Comparison of ENCODE assay signal across 26 cellular contexts in the genomic region with DNA sequence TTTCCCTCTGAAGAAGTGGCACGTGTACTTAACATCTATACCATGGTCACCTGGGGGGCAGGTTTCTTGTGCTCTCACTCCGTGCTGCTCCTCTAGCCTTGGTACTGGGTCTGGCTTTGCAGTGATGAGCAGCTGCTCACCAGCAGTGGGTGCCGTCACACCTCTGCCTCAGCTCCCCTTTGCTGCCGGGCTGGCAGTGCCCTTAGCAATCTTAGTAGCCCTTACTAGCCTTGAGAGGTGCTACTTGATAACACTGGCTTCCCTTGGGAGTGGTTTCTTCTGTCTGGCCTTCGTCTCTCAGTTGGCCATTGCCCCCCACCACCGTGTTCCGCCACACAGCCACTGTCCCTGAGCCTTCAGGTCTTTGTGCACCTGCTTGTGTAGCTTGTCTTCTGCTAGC. TPM values are rescaled to one million over a fixed set of nuclear protein-coding genes. Genes with fewer than 3 reads are reported as not detected.
DNase-seq lines count a peak whose midpoint lies in the region; ATAC-seq and TF ChIP-seq lines count a peak whose summit lies in the region.
"Had no signal": no experiment of that assay in that cellular context is flagged by ENCODE, and none has a peak within 500 bp of the region (broad histone marks: within the 10 kb centered on the region; RNA-seq: fewer than 3 reads in every experiment).

No MANE protein-coding gene starts in this region.

- H3K9ac ChIP-seq in HCT116 (ENCODE audit: low read length) (no peak overlapping the region), neuronal stem cell (ENCODE audit: low read depth, low read length, poor library complexity) (no peak overlapping the region)

- no TSS peak for BruUV-seq in HCT116 (replicated peaks; lab: Mats Ljungman, UMichigan)

- RAD21 ChIA-PET in HCT116 (lab: Charles Lee; ENCODE audit: low non-redundant PET in 1 of 2, low total read pairs in 2 of 2, uncharacterized antibody in 2 of 2, unreplicated experiment in 2 of 2) = no interaction called here

- H3K79me2 ChIP-seq in HCT116 (ENCODE audit: insufficient read depth, low read length) = peaks cover 95% of the 10 kb centered on the region

- H4K20me1 ChIP-seq in HCT116 (ENCODE audit: insufficient read depth) = no peaks in the 10 kb centered on the region; the same call in 1 of the 2 replicates

- H3K9me2 ChIP-seq in HCT116 (ENCODE audit: insufficient read depth) = no peaks in the 10 kb centered on the region

- no peak overlapping the region for H2AK5ac ChIP-seq in neuronal stem cell (ENCODE audit: low read depth, low read length)

- TF ChIP-seq CTCF in HCT116 (IDR thresholded peaks at IDR 0.05 in 2 of 3, conservative IDR thresholded peaks at IDR 0.05 in 1 of 3; ENCODE audit: borderline replicate concordance in 1 of 3, insufficient read depth in 1 of 3, low read depth in 2 of 3, low read length in 2 of 3) = no peak
- TF ChIP-seq CTCF in brain (conservative IDR thresholded peaks at IDR 0.05) = no peak

- peaks cover 10% of the 10 kb centered on the region for H3K79me1 ChIP-seq in neuronal stem cell (ENCODE audit: low read depth, low read length)

- no peaks in the 10 kb centered on the region for H3K27me3 ChIP-seq in HCT116 (ENCODE audit: insufficient read depth, low read length)
- no peaks in the 10 kb centered on the region for H3K27me3 ChIP-seq in neuronal stem cell (ENCODE audit: control insufficient read depth in 3 of 3, insufficient read depth in 3 of 3, low read depth in 1 of 3, low read length in 3 of 3)
- H3K27me3 ChIP-seq: BE2C, body of pancreas, spleen, stomach, vagina had no signal

- H2BK15ac ChIP-seq in neuronal stem cell (ENCODE audit: low read length) = no peak overlapping the region

- TF ChIP-seq RAD21 in HCT116 (IDR thresholded peaks at IDR 0.05; ENCODE audit: low read depth) = no peak

- WGBS in neuronal stem cell (ENCODE audit: extremely low coverage in 2 of 2, insufficient read length in 2 of 2, insufficient replicate concordance in 1 of 2), 2 donors = no CpG with 5 or more reads among the region's 7 CpGs

- H3K9me3 Mint-ChIP-seq in brain = no peaks in the 10 kb centered on the region
- H3K9me3 Mint-ChIP-seq: activated naive CD4-positive, alpha-beta T cell treated with anti-CD3 and anti-CD28 coated beads, Interleukin-2, amount 10 ng/mL, durations not matched to agents 7 days and 5 days; neural crest cell had no signal

- peak overlapping the region; percentile 58 for H2BK12ac ChIP-seq in neuronal stem cell (ENCODE audit: low read length)

- no peak overlapping the region for H3K14ac ChIP-seq in neuronal stem cell (ENCODE audit: low read length)

- CTCF ChIA-PET in HCT116 (lab: Charles Lee) = no interaction called here

- ATAC-seq in HCT116 (peak; percentile 49; the same call in 1 of the 2 replicates), HG02970 (IDR thresholded peaks at IDR 0.05; ENCODE audit: low FRiP score, unreplicated experiment) (no peak)
- ATAC-seq: body of pancreas, Panc1, right cardiac atrium had no signal

- H3K4me1 Mint-ChIP-seq in brain = peaks cover 38% of the 10 kb centered on the region

- H2AFZ ChIP-seq in HCT116 (ENCODE audit: low read depth, low read length, poor library complexity, severe bottlenecking) (no peak overlapping the region), neuronal stem cell (ENCODE audit: low read length) (no peak overlapping the region)

- H3K27ac ChIP-seq in HCT116 (ENCODE audit: low read depth, low read length) (no peak overlapping the region), neuronal stem cell (replicated peaks; ENCODE audit: low read length) (no peak overlapping the region)
- H3K27ac ChIP-seq: body of pancreas, HL-60, spleen, stomach, vagina had no signal

- H3K4me3 ChIP-seq in HCT116 (replicated peaks in 1 of 2; ENCODE audit: low read depth in 1 of 2, low read length in 2 of 2) (no peak overlapping the region), neuronal stem cell (ENCODE audit: low read length in 2 of 2) (no peak overlapping the region)
- H3K4me3 ChIP-seq: body of pancreas, spleen, stomach, vagina had no signal

- TF ChIP-seq POLR2A in HCT116 (IDR thresholded peaks at IDR 0.05; ENCODE audit: borderline replicate concordance, extremely low read depth, insufficient read depth, insufficient read length) = no peak

- intact Hi-C loops in HCT116 (cut with micrococcal nuclease) = no loop called here

- H2BK5ac ChIP-seq in neuronal stem cell (ENCODE audit: low read length) = no peak overlapping the region

- peaks cover 39% of the 10 kb centered on the region for H3K36me3 Mint-ChIP-seq in brain

- H4K8ac ChIP-seq in neuronal stem cell (ENCODE audit: low read depth, low read length) = no peak overlapping the region

- H3K9me3 ChIP-seq in HCT116 (ENCODE audit: control insufficient read depth in 1 of 2, insufficient read depth in 1 of 2, low read depth in 1 of 2, low read length in 2 of 2) = no peaks in the 10 kb centered on the region
- no peaks in the 10 kb centered on the region for H3K9me3 ChIP-seq in neuronal stem cell (replicated peaks in 1 of 2; ENCODE audit: control insufficient read depth in 2 of 2, insufficient read depth in 1 of 2, low read depth in 1 of 2, low read length in 2 of 2)
- H3K9me3 ChIP-seq: BE2C, body of pancreas, spleen, stomach, vagina had no signal

- H3K27ac Mint-ChIP-seq in brain = peak overlapping the region in 3 of 5 experiments; percentile 19 to 90 (median 33)
- H3K27ac Mint-ChIP-seq: activated naive CD4-positive, alpha-beta T cell treated with anti-CD3 and anti-CD28 coated beads, Interleukin-2, amount 10 ng/mL, durations not matched to agents 7 days and 5 days had no signal

- H3K4me2 ChIP-seq in HCT116 (ENCODE audit: low read length) (no peak overlapping the region), neuronal stem cell (ENCODE audit: insufficient read depth, low read length, poor library complexity, severe bottlenecking) (no peak overlapping the region)

- H3K4me3 Mint-ChIP-seq in brain = no peak overlapping the region
- H3K4me3 Mint-ChIP-seq: activated naive CD4-positive, alpha-beta T cell treated with anti-CD3 and anti-CD28 coated beads, Interleukin-2, amount 10 ng/mL, durations not matched to agents 7 days and 5 days; neural crest cell had no signal

- POLR2A ChIA-PET in HCT116 (lab: Charles Lee) = no interaction called here

- DNase-seq in D341Med (ENCODE audit: low spot score) (peak; percentile 46), HCT116 (ENCODE audit: low read depth, low spot score) (no peak), neuronal stem cell (ENCODE audit: low spot score) (no peak), HuH-7 (ENCODE audit: low spot score) (no peak), HCEC 1CT (no peak)
- DNase-seq: activated naive CD4-positive, alpha-beta T cell treated with anti-CD3 and anti-CD28 coated beads, Interleukin-2, amount 10 ng/mL, durations not matched to agents 7 days and 5 days; BE2C; body of pancreas; hippocampal formation; Karpas-422; NCI-H1417 treated with DMSO at 0.1 percent for 48 hours; NCI-H2029 treated with DMSO at 0.1 percent for 48 hours; NCI-H2227 treated with DMSO at 0.1 percent for 48 hours; right cardiac atrium; SIG-M5; spleen; stimulated activated CD4-positive, alpha-beta T cell treated with anti-CD3 and anti-CD28 coated beads, Interleukin-2, amount 100 ng/mL, for 24 hours; stomach; SW 1271; T1000 had no signal

- H3K36me3 ChIP-seq in HCT116 (ENCODE audit: control insufficient read depth in 1 of 2, insufficient read depth in 2 of 2, low read length in 2 of 2) (peaks cover 15 to 19% of the 10 kb centered on the region in 2 experiments), neuronal stem cell (replicated peaks in 1 of 2; ENCODE audit: control insufficient read depth in 2 of 2, insufficient read depth in 2 of 2, low read length in 2 of 2) (peaks cover 16 to 40% of the 10 kb centered on the region in 2 donors)

- H3K18ac ChIP-seq in neuronal stem cell (ENCODE audit: low read length) = peak overlapping the region; percentile 57

- H4K91ac ChIP-seq in neuronal stem cell (ENCODE audit: low read depth, low read length, poor library complexity) = no peak overlapping the region

- no peak overlapping the region for H2BK120ac ChIP-seq in neuronal stem cell (ENCODE audit: low read depth, low read length)

- H3K4me1 ChIP-seq in HCT116 (ENCODE audit: control insufficient read depth in 1 of 2, insufficient read depth in 2 of 2, low read length in 2 of 2) (no peaks in the 10 kb centered on the region), neuronal stem cell (ENCODE audit: control insufficient read depth in 2 of 2, insufficient read depth in 1 of 2, low read depth in 1 of 2, low read length in 2 of 2) (peaks cover 9 to 22% of the 10 kb centered on the region in 2 donors)
- H3K4me1 ChIP-seq: BE2C had no signal

- peak overlapping the region; percentile 91 for H3K23ac ChIP-seq in neuronal stem cell (ENCODE audit: low read depth, low read length, poor library complexity)

- no peaks in the 10 kb centered on the region for H3K27me3 Mint-ChIP-seq in brain
- H3K27me3 Mint-ChIP-seq: activated naive CD4-positive, alpha-beta T cell treated with anti-CD3 and anti-CD28 coated beads, Interleukin-2, amount 10 ng/mL, durations not matched to agents 7 days and 5 days had no signal

- H3K4ac ChIP-seq in neuronal stem cell (ENCODE audit: low read length) = no peak overlapping the region

TF ChIP-seq in HCT116, 20 proteins besides CTCF, POLR2A, EP300 and RAD21:
- TF ChIP-seq CEBPB (IDR thresholded peaks at IDR 0.05; ENCODE audit: low read depth) (no peak), SP1 (IDR thresholded peaks at IDR 0.05; ENCODE audit: low read depth) (no peak), EZH2phosphoT487 (IDR thresholded peaks at IDR 0.05; ENCODE audit: borderline replicate concordance) (no peak)

RNA-seq across cellular contexts. Expression of a gene that starts 22.6 kb away (rescaled TPM):
- total RNA-seq in HCT116 (2021; ENCODE audit: unreplicated experiment) = 121 TPM
- 77.0 and 78.9 TPM in 2 replicates for polyA plus RNA-seq in HCT116 (2012)
- polyA plus RNA-seq in brain (ENCODE audit: insufficient read depth, low read depth, low replicate concordance) = 186 TPM
- polyA plus RNA-seq in neuronal stem cell (2013, experiment 1 of 2) = 98.0 TPM
- polyA plus RNA-seq in neuronal stem cell (2013, experiment 2 of 2) = 101 TPM
